ENCODE assay signal across 8 cellular contexts in the genomic region with DNA sequence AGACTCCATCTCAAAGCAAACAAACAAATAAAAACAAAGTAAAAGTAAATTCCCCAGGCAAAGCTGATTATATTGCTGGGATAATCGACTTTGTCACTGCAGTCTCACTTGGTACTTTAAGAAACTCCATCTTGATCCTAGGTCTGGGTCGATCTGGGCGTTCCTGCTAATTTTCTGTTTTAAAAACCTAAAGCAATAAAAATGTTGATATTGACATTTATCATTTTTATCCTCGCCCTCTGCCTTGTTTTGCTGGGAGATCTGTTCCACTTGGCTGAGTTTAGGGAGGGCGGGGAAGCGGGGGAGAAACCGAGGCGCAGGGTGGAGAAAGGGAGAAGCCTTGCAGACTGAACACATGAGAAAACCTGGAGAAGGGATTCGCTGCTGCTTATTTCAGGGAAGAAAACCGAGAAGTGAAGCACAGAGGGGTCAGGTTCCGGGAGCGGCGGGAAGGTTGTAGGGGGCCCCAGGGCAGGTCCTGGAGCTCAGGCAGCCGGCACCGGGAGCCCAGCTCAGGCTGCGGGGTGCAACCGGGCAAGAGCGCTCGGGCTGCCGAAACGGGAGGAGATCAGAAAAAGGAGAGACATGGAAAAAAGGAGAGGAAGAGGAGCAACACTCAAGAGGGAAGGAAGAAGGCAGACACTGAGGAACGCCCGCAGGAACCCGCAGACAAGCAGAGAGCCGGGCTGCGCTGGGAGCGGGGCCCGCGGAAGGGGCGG. TPM values are rescaled to one million over a fixed set of nuclear protein-coding genes. Genes with fewer than 3 reads are reported as not detected.
DNase-seq lines count a peak whose midpoint lies in the region; ATAC-seq, FAIRE-seq and TF ChIP-seq lines count a peak whose summit lies in the region.

No MANE protein-coding gene starts in this region.

- peaks cover 18% of the 10 kb centered on the region for H3K79me2 ChIP-seq in K562 (ENCODE audit: control insufficient read depth, insufficient read depth, low read length)

- CTCF ChIA-PET in AG04450 (lab: Charles Lee) (interaction anchor here (0.6 to 1.4 kb wide), 3 partner anchors 122 to 157 kb away, joined by 3 to 5 read pairs (median 3); no protein-coding TSS in a partner anchor), K562 (lab: Yijun Ruan, JAX; ENCODE audit: low intra/inter-chr PET ratio) (no interaction called here)

- TF ChIP-seq POLR2A in K562 (conservative IDR thresholded peaks at IDR 0.05): peak; percentile 94

- POLR2A ChIA-PET in AG04450 (lab: Yijun Ruan, JAX) (interaction anchor here (0.7 to 2.0 kb wide), 3 partner anchors 26 to 247 kb away, joined by 3 to 12 read pairs (median 5); no protein-coding TSS in a partner anchor), K562 (lab: Yijun Ruan, JAX) (interaction anchor here (0.6 to 2.1 kb wide), 6 partner anchors 10 to 247 kb away, joined by 3 to 6 read pairs (median 4); no protein-coding TSS in a partner anchor)

- TF ChIP-seq CTCF in AG04450 (IDR thresholded peaks at IDR 0.05; ENCODE audit: low read depth, low read length) (no peak), K562 (IDR thresholded peaks at IDR 0.05 in 2 of 3, conservative IDR thresholded peaks at IDR 0.05 in 1 of 3; ENCODE audit: insufficient read depth in 2 of 3, low read depth in 1 of 3, low read length in 3 of 3) (0 out of 6 replicates have a peak, but pooled peaks of 1 of the 3 experiments have one; percentile 7)

- TSS peak; percentile 74 for BruUV-seq in K562 (replicated peaks; lab: Mats Ljungman, UMichigan)

- H3K36me3 ChIP-seq in K562 (ENCODE audit: control insufficient read depth, insufficient read depth, low read length): no peaks in the 10 kb centered on the region

- peak overlapping the region; percentile 86 to 98 for H3K9ac ChIP-seq in K562 (ENCODE audit: insufficient read depth in 1 of 2, low read depth in 2 of 2, low read length in 2 of 2)

- H3K27ac ChIP-seq in AG04450 (ENCODE audit: low read depth, low read length) (peak overlapping the region; percentile 77), K562 (ENCODE audit: extremely low read depth, low read depth, low read length) (peak overlapping the region; percentile 86)

- H3K4me1 ChIP-seq in K562 (replicated peaks in 1 of 2; ENCODE audit: control insufficient read depth in 2 of 2, insufficient read depth in 2 of 2, low read length in 2 of 2): peaks cover 18 to 19% of the 10 kb centered on the region in 2 experiments

- peak; percentile 13 for DNase-seq in AG04450 (ENCODE audit: low read depth, low spot score)
- peak; percentile 21 for DNase-seq in NCI-H2107 (lab: John Stamatoyannopoulos, UW)
- peak in 2 of 4 experiments; percentile 58 to 65 for DNase-seq in K562 (ENCODE audit: extremely low read depth in 1 of 4, low spot score in 3 of 4)
- DNase-seq in iPS-NIHi7 (ENCODE audit: extremely low spot score): peak; percentile 69
- DNase-seq in smooth muscle cell of the brain vasculature (ENCODE audit: low read depth, low spot score): peak; percentile 39
- no peak for DNase-seq in globus pallidus (ENCODE audit: low spot score)

- peak overlapping the region; percentile 77 for H3K4me3 ChIP-seq in AG04450 (ENCODE audit: low read depth, low read length)
- peak overlapping the region; percentile 85 for H3K4me3 ChIP-seq in K562

- WGBS in K562 (ENCODE audit: insufficient coverage, low coverage, missing lambda C conversion rate): 2% methylated on average over 27 of the region's 30 CpGs

- peak in 1 of 2 experiments; percentile 34; a peak in 2 of 4 replicates for TF ChIP-seq RAD21 in K562 (CRISPR knock-in tag; conservative IDR thresholded peaks at IDR 0.05 in 1 of 2, IDR thresholded peaks at IDR 0.05 in 1 of 2)

- peak overlapping the region; percentile 96 for H2AFZ ChIP-seq in K562 (ENCODE audit: low read depth, low read length)

- no peaks in the 10 kb centered on the region for H3K9me1 ChIP-seq in K562 (ENCODE audit: control insufficient read depth, insufficient read depth, low read length)

- no peak for FAIRE-seq in K562 (lab: Jason Lieb, UNC)

- in situ Hi-C loops in K562 (cut with MboI): no loop called here

- no peaks in the 10 kb centered on the region for H3K27me3 ChIP-seq in AG04450 (ENCODE audit: control insufficient read depth, insufficient read depth, low read length)
- no peaks in the 10 kb centered on the region for H3K27me3 ChIP-seq in K562 (ENCODE audit: control insufficient read depth in 2 of 2, insufficient read depth in 2 of 2, low read length in 2 of 2)

- H3K9me3 ChIP-seq in AG04450 (ENCODE audit: control insufficient read depth, insufficient read depth, low read length): no peaks in the 10 kb centered on the region; the same call in 1 of the 2 replicates
- H3K9me3 ChIP-seq in K562 (replicated peaks; ENCODE audit: control insufficient read depth, insufficient read depth, low read depth, low read length): no peaks in the 10 kb centered on the region; the same call in 1 of the 2 replicates

- peak; percentile 31 for ATAC-seq in GM18499 (IDR thresholded peaks at IDR 0.05; ENCODE audit: insufficient read depth, unreplicated experiment)
- peak; percentile 10 for ATAC-seq in HG02840 (IDR thresholded peaks at IDR 0.05; ENCODE audit: low FRiP score, unreplicated experiment)
- ATAC-seq in K562: peak; percentile 12

- TF ChIP-seq EP300 in K562 (IDR thresholded peaks at IDR 0.05; ENCODE audit: low read length): no peak

- H3K4me2 ChIP-seq in K562 (ENCODE audit: insufficient read depth, low read length): peak overlapping the region; percentile 94

- intact Hi-C loops in K562 (cut with micrococcal nuclease): loop anchor here (1.0 to 10.0 kb wide), 2 partner anchors 30 to 118 kb away; no protein-coding TSS in a partner anchor

- no peaks in the 10 kb centered on the region for H4K20me1 ChIP-seq in K562 (replicated peaks; ENCODE audit: control insufficient read depth, insufficient read depth, low read length)

TF ChIP-seq in K562, 482 proteins besides CTCF, POLR2A, EP300 and RAD21 (continues in another document):
- TF ChIP-seq KAT7 (CRISPR knock-in tag; IDR thresholded peaks at IDR 0.05; ENCODE audit: borderline replicate concordance) (0 out of 2 replicates have a peak, but pooled peaks have one; percentile 56), CHD1 (IDR thresholded peaks at IDR 0.05; ENCODE audit: low read length) (peak; percentile 65)

RNA-seq across cellular contexts. Expression of a gene that starts 27.4 kb away (rescaled TPM):
- polyA plus RNA-seq in AG04450 (2011; rRNA removed) (14.5 and 16.7 TPM in 2 replicates), K562 (2011; rRNA removed) (18.3 and 18.9 TPM in 2 replicates), K562 (2014; fragmentation: Illumina TruSeq; extraction: Trizol) (27.1 and 27.3 TPM in 2 replicates), K562 (2014; fragmentation: Nextera tagmentation; extraction: Ambion mirVana) (10 to 100 TPM in 1 of 2 experiments, 1 to 10 TPM in 1; 4.9 to 13.0 TPM), K562 (2014; rRNA removed) (19.4 and 21.4 TPM in 2 replicates)
- polyA minus RNA-seq in AG04450 (2011; rRNA and poly(A)+ RNA removed): 66.9 and 78.8 TPM in 2 replicates
- total RNA-seq in K562 (2011; cell fraction: chromatin; rRNA removed; ENCODE audit: low replicate concordance): 166 and 463 TPM in 2 replicates
- 68.5 and 102 TPM in 2 replicates for total RNA-seq in K562 (2011; cell fraction: nucleolus; rRNA removed)
- 172 and 242 TPM in 2 replicates for total RNA-seq in K562 (2011; cell fraction: nucleoplasm; rRNA removed)
- total RNA-seq in K562 (2014; rRNA removed) (28.5 and 35.6 TPM in 2 replicates), K562 (2014; rRNA removed; fragmentation: Illumina TruSeq; extraction: Trizol) (35.8 and 36.2 TPM in 2 replicates), K562 (2015; rRNA removed; fragmentation: Illumina TruSeq; extraction: Trizol) (34.4 and 36.6 TPM in 2 replicates), K562 (2021) (62.1 and 67.8 TPM in 2 replicates)
- polyA plus RNA-seq in K562 (2011; cell fraction: cytosol; rRNA removed): 11.3 and 15.9 TPM in 2 replicates
- 55.9 and 66.9 TPM in 2 replicates for polyA plus RNA-seq in K562 (2011; cell fraction: nucleus; rRNA removed)
- 13.2 and 15.7 TPM in 2 replicates for polyA plus RNA-seq in K562 (2012)
- 118 and 126 TPM in 2 replicates for polyA minus RNA-seq in K562 (2011; rRNA and poly(A)+ RNA removed)
- 40.0 and 46.3 TPM in 2 replicates for polyA minus RNA-seq in K562 (2011; cell fraction: cytosol; rRNA and poly(A)+ RNA removed)
- polyA minus RNA-seq in K562 (2011; cell fraction: nucleus; rRNA and poly(A)+ RNA removed): 89.1 and 146 TPM in 2 replicates
